In genomic region chr2:221060335-221060734, GRCh38 we compare ENCODE assay signal across 17 cellular contexts.
"Had no signal": no experiment of that assay in that cellular context is flagged by ENCODE, and none has a peak within 500 bp of the region (broad histone marks: within the 10 kb centered on the region; RNA-seq: fewer than 3 reads in every experiment).

No MANE protein-coding gene starts in this region.

- H3K4me3 Mint-ChIP-seq: activated T-cell treated with anti-CD3 and anti-CD28 coated beads, Interleukin-2, amount 50 U/mL, for 24 hours; naive thymus-derived CD4-positive, alpha-beta T cell; stimulated activated memory B cell treated with anti-CD40 and anti-IgM and Interleukin-4, amounts not matched to agents 10 μg/mL and 1 μg/mL and 100 μg/mL, for 72 hours; T-helper 2 cell treated with Interferon-gamma antibody and Interleukin-4, amounts not matched to agents 5 μg/mL and 100 μg/mL, for 36 hours had no signal

- H3K4me1 Mint-ChIP-seq: naive thymus-derived CD4-positive, alpha-beta T cell; stimulated activated memory B cell treated with anti-CD40 and anti-IgM and Interleukin-4, amounts not matched to agents 10 μg/mL and 1 μg/mL and 100 μg/mL, for 72 hours had no signal

- H3K36me3 ChIP-seq: colonic mucosa, lower lobe of right lung, right atrium auricular region, spleen, transverse colon had no signal

- H3K27ac ChIP-seq: colonic mucosa, lower lobe of right lung, right atrium auricular region, spleen, transverse colon had no signal

- ATAC-seq: activated naive CD4-positive, alpha-beta T cell treated with anti-CD3 and anti-CD28 coated beads, Interleukin-2, amount 50 U/mL, for 72 hours; lower lobe of right lung; naive thymus-derived CD4-positive, alpha-beta T cell; stimulated activated memory B cell treated with anti-CD40 and anti-IgM and Interleukin-4, amounts not matched to agents 10 μg/mL and 1 μg/mL and 100 μg/mL, for 72 hours had no signal

- H3K9me3 ChIP-seq: colonic mucosa, lower lobe of right lung, transverse colon had no signal

- DNase-seq: activated CD4-positive, alpha-beta T cell treated with anti-CD3 and anti-CD28 coated beads, Interleukin-2, amount 50 U/mL, for 4 hours; activated effector memory CD4-positive, alpha-beta T cell treated with Interleukin-2 at 50 U/mL for 16 hours; activated T-cell treated with anti-CD3 and anti-CD28 coated beads, Interleukin-2, amount 50 U/mL, for 24 hours; anterior cingulate cortex; caudate nucleus; colonic mucosa; effector CD8-positive, alpha-beta T cell; hippocampal formation; lower lobe of right lung; naive thymus-derived CD4-positive, alpha-beta T cell; spleen; stimulated activated CD4-positive, alpha-beta T cell treated with anti-CD3 and anti-CD28 coated beads, Interleukin-1b, Interleukin-23, amount 100 ng/mL, for 48 hours; transverse colon had no signal

- H3K27ac Mint-ChIP-seq: activated naive CD4-positive, alpha-beta T cell treated with anti-CD3 and anti-CD28 coated beads, Interleukin-2, amount 50 U/mL, for 72 hours; activated T-cell treated with anti-CD3 and anti-CD28 coated beads, Interleukin-2, amount 50 U/mL, for 24 hours; naive thymus-derived CD4-positive, alpha-beta T cell; stimulated activated memory B cell treated with anti-CD40 and anti-IgM and Interleukin-4, amounts not matched to agents 10 μg/mL and 1 μg/mL and 100 μg/mL, for 72 hours; T-helper 2 cell treated with Interferon-gamma antibody and Interleukin-4, amounts not matched to agents 5 μg/mL and 100 μg/mL, for 36 hours had no signal

- H3K9me3 Mint-ChIP-seq: activated T-cell treated with anti-CD3 and anti-CD28 coated beads, Interleukin-2, amount 50 U/mL, for 24 hours; T-helper 2 cell treated with Interferon-gamma antibody and Interleukin-4, amounts not matched to agents 5 μg/mL and 100 μg/mL, for 36 hours had no signal

- H3K4me3 ChIP-seq: colonic mucosa, lower lobe of right lung, right atrium auricular region, spleen, transverse colon had no signal

- H3K36me3 Mint-ChIP-seq: naive thymus-derived CD4-positive, alpha-beta T cell; stimulated activated memory B cell treated with anti-CD40 and anti-IgM and Interleukin-4, amounts not matched to agents 10 μg/mL and 1 μg/mL and 100 μg/mL, for 72 hours had no signal

- H3K27me3 ChIP-seq: colonic mucosa, right atrium auricular region, spleen, transverse colon had no signal

- H3K4me1 ChIP-seq: colonic mucosa, lower lobe of right lung, spleen, transverse colon had no signal

- H3K27me3 Mint-ChIP-seq: stimulated activated memory B cell treated with anti-CD40 and anti-IgM and Interleukin-4, amounts not matched to agents 10 μg/mL and 1 μg/mL and 100 μg/mL, for 72 hours had no signal
